In genomic region chr7:149367417-149367816, GRCh38 we compare ENCODE assay signal across 20 cellular contexts.
"Had no signal": no experiment of that assay in that cellular context is flagged by ENCODE, and none has a peak within 500 bp of the region (broad histone marks: within the 10 kb centered on the region; RNA-seq: fewer than 3 reads in every experiment).

No MANE protein-coding gene starts in this region.

- H3K4me3 Mint-ChIP-seq: naive thymus-derived CD4-positive, alpha-beta T cell; nephron progenitor cell; stimulated activated memory B cell treated with anti-CD40 and anti-IgM and Interleukin-4, amounts not matched to agents 10 μg/mL and 1 μg/mL and 100 μg/mL, for 72 hours; type B pancreatic cell had no signal

- H3K4me3 ChIP-seq: coronary artery, dorsolateral prefrontal cortex, hepatocyte, lung, psoas muscle, right lobe of liver had no signal

- DNase-seq: dorsolateral prefrontal cortex; effector CD8-positive, alpha-beta T cell; foreskin melanocyte; head of caudate nucleus; left colon; left ventricle myocardium superior; mesenchymal stem cell; naive thymus-derived CD4-positive, alpha-beta T cell; nephron progenitor cell; psoas muscle; retina; right lobe of liver; stimulated activated CD4-positive, alpha-beta T cell treated with anti-CD3 and anti-CD28 coated beads, Interleukin-4, amount 100 ng/mL, for 1 hour; stimulated activated CD8-positive, alpha-beta memory T cell treated with anti-CD3 and anti-CD28 coated beads, Interleukin-4, amount 100 ng/mL, for 48 hours had no signal

- H3K4me1 ChIP-seq: psoas muscle, right lobe of liver had no signal

- H3K27me3 ChIP-seq: dorsolateral prefrontal cortex, hepatocyte, neutrophil, right lobe of liver had no signal

- H3K36me3 Mint-ChIP-seq: type B pancreatic cell had no signal

- H3K36me3 ChIP-seq: neutrophil, right lobe of liver had no signal

- H3K4me1 Mint-ChIP-seq: naive thymus-derived CD4-positive, alpha-beta T cell; nephron progenitor cell; stimulated activated memory B cell treated with anti-CD40 and anti-IgM and Interleukin-4, amounts not matched to agents 10 μg/mL and 1 μg/mL and 100 μg/mL, for 72 hours had no signal

- H2AFZ ChIP-seq: hepatocyte had no signal

- H3K27ac ChIP-seq: coronary artery, dorsolateral prefrontal cortex, hepatocyte, neutrophil, psoas muscle, right lobe of liver had no signal

- H3K4me2 ChIP-seq: hepatocyte had no signal

- H3K27ac Mint-ChIP-seq: naive thymus-derived CD4-positive, alpha-beta T cell; nephron progenitor cell; stimulated activated memory B cell treated with anti-CD40 and anti-IgM and Interleukin-4, amounts not matched to agents 10 μg/mL and 1 μg/mL and 100 μg/mL, for 72 hours; type B pancreatic cell had no signal

- H3K9me3 ChIP-seq: neutrophil, right lobe of liver had no signal

- ATAC-seq: left colon; left ventricle myocardium superior; naive thymus-derived CD4-positive, alpha-beta T cell; psoas muscle; right lobe of liver; stimulated activated memory B cell treated with anti-CD40 and anti-IgM and Interleukin-4, amounts not matched to agents 10 μg/mL and 1 μg/mL and 100 μg/mL, for 72 hours had no signal
